Comparison of ENCODE assay signal across 27 cellular contexts in the genomic region with DNA sequence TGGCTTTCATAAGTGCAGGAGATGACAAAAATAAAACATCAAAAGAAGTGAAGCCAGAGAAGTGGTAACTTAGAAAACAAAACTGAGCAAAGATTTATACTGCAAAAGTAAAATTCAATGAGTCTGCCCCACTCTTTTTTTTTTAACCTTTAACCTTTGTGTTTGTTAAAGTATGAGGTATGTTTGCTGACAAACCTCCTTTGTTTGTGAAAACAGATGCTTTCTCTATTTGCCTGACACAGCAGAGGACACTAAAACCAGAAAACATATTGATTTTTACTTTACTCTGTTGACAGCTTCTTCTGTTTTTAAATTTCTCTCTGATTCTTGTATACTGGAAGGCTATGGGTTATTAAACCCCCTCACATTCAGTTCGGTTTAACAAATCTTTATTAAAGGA. TPM values are rescaled to one million over a fixed set of nuclear protein-coding genes. Genes with fewer than 3 reads are reported as not detected.
DNase-seq lines count a peak whose midpoint lies in the region; ATAC-seq, FAIRE-seq and TF ChIP-seq lines count a peak whose summit lies in the region.
"Had no signal": no experiment of that assay in that cellular context is flagged by ENCODE, and none has a peak within 500 bp of the region (broad histone marks: within the 10 kb centered on the region; RNA-seq: fewer than 3 reads in every experiment).

No MANE protein-coding gene starts in this region.

- H3K27ac Mint-ChIP-seq in activated T-cell treated with anti-CD3 and anti-CD28 coated beads, Interleukin-2, amount 50 U/mL, for 24 hours: peak overlapping the region; percentile 18
- peak overlapping the region; percentile 72; the same call in 1 of the 2 replicates for H3K27ac Mint-ChIP-seq in WTC11

- peak in 1 of 2 experiments; percentile 76; a peak in 1 of 4 replicates for TF ChIP-seq EP300 in HepG2 (IDR thresholded peaks at IDR 0.05; ENCODE audit: low read depth in 2 of 2, low read length in 2 of 2)
- no peak for TF ChIP-seq EP300 in HepG2 (CRISPR knock-in tag; IDR thresholded peaks at IDR 0.05; ENCODE audit: borderline replicate concordance)

- TF ChIP-seq CTCF in WTC11 (IDR thresholded peaks at IDR 0.05) (no peak), HepG2 (CRISPR knock-in tag; IDR thresholded peaks at IDR 0.05) (no peak), thyroid gland (IDR thresholded peaks at IDR 0.05) (no peak)

- no peaks in the 10 kb centered on the region for H3K27me3 ChIP-seq in HepG2 (ENCODE audit: control insufficient read depth in 1 of 2, insufficient read depth in 2 of 2, low read length in 2 of 2)
- H3K27me3 ChIP-seq in thyroid gland: no peaks in the 10 kb centered on the region
- H3K27me3 ChIP-seq: BLaER1, SJCRH30 had no signal

- H3K9ac ChIP-seq in HepG2 (ENCODE audit: insufficient read depth, low read depth, low read length): peak overlapping the region; percentile 19; the same call in 1 of the 2 replicates
- H3K9ac ChIP-seq: BLaER1 had no signal

- 8% methylated on average over 1 of the region's 1 CpG for WGBS in HepG2 (ENCODE audit: low lambda C conversion rate)
- WGBS in thyroid gland, 2 donors: 2 to 40% methylated on average over 1 of the region's 1 CpG

- H3K9me3 ChIP-seq in HepG2 (ENCODE audit: low read length) (no peaks in the 10 kb centered on the region), thyroid gland (no peaks in the 10 kb centered on the region)
- H3K9me3 ChIP-seq: BLaER1, SJCRH30 had no signal

- TF ChIP-seq POLR2A in HepG2 (IDR thresholded peaks at IDR 0.05; ENCODE audit: insufficient read depth in 1 of 2, low read depth in 2 of 2, low read length in 2 of 2): no peak
- no peak for TF ChIP-seq POLR2A in thyroid gland (IDR thresholded peaks at IDR 0.05)

- peak; percentile 34 for FAIRE-seq in HepG2 (lab: Jason Lieb, UNC)
- FAIRE-seq: A204.1, H54, HTR-8/SVneo had no signal

- H3K4me3 Mint-ChIP-seq in activated T-cell treated with anti-CD3 and anti-CD28 coated beads, Interleukin-2, amount 50 U/mL, for 24 hours: no peak overlapping the region
- H3K4me3 Mint-ChIP-seq in WTC11: no peak overlapping the region

- no peak for TF ChIP-seq RAD21 in HepG2 (CRISPR knock-in tag; IDR thresholded peaks at IDR 0.05)

- no TSS peak for BruUV-seq in HepG2 (replicated peaks; lab: Mats Ljungman, UMichigan)

- H3K9me3 Mint-ChIP-seq in activated T-cell treated with anti-CD3 and anti-CD28 coated beads, Interleukin-2, amount 50 U/mL, for 24 hours: peaks cover 2% of the 10 kb centered on the region
- H3K9me3 Mint-ChIP-seq in WTC11: peaks cover 3% of the 10 kb centered on the region; the same call in 1 of the 2 replicates
- H3K9me3 Mint-ChIP-seq: CD4-positive, CD25-positive, alpha-beta regulatory T cell had no signal

- no peaks in the 10 kb centered on the region for H3K27me3 Mint-ChIP-seq in activated T-cell treated with anti-CD3 and anti-CD28 coated beads, Interleukin-2, amount 50 U/mL, for 24 hours
- no peaks in the 10 kb centered on the region for H3K27me3 Mint-ChIP-seq in WTC11 (ENCODE audit: low read depth)
- H3K27me3 Mint-ChIP-seq: CD4-positive, CD25-positive, alpha-beta regulatory T cell had no signal

- H3K4me2 ChIP-seq in HepG2 (ENCODE audit: low read depth, low read length): peak overlapping the region; percentile 23; the same call in 1 of the 2 replicates
- H3K4me2 ChIP-seq: BLaER1, PC-9 had no signal

- H3K4me1 ChIP-seq in HepG2 (ENCODE audit: insufficient read depth, low read length) (peaks cover 70% of the 10 kb centered on the region), thyroid gland (peaks cover 38 to 39% of the 10 kb centered on the region in 2 donors)
- H3K4me1 ChIP-seq: BLaER1 had no signal

- CTCF ChIA-PET in WTC11 (lab: Charles Lee): interaction anchor here (1.6 kb wide), 1 partner anchor 11 kb away, joined by 4 read pairs; no protein-coding TSS in a partner anchor
- CTCF ChIA-PET in HepG2 (lab: Yijun Ruan, JAX; ENCODE audit: low intra/inter-chr PET ratio, low total read pairs): no interaction called here

- H3K4me3 ChIP-seq in HepG2 (replicated peaks in 1 of 3; ENCODE audit: insufficient read depth in 1 of 3, low read depth in 2 of 3, low read length in 3 of 3): no peak overlapping the region
- H3K4me3 ChIP-seq in thyroid gland (replicated peaks in 1 of 3): no peak overlapping the region
- H3K4me3 ChIP-seq: BLaER1, PC-9, SJCRH30 had no signal

- ATAC-seq in WTC11 (no peak), HepG2 (peak; percentile 76), left cardiac atrium (no peak), HG03520 (IDR thresholded peaks at IDR 0.05; ENCODE audit: unreplicated experiment) (no peak)
- ATAC-seq: Right ventricle myocardium inferior, SK-N-SH treated with all-trans-retinoic acid at 6 μM for 48 hours had no signal

- H3K36me3 ChIP-seq in HepG2 (replicated peaks in 1 of 2; ENCODE audit: control insufficient read depth in 1 of 2, insufficient read depth in 2 of 2, low read length in 2 of 2) (no peaks in the 10 kb centered on the region), thyroid gland (no peaks in the 10 kb centered on the region)
- H3K36me3 ChIP-seq: BLaER1, SJCRH30 had no signal

- H2AFZ ChIP-seq in HepG2 (ENCODE audit: low read length): no peak overlapping the region
- H2AFZ ChIP-seq: PC-9 had no signal

- no peak for DNase-seq in activated T-cell treated with anti-CD3 and anti-CD28 coated beads, Interleukin-2, amount 50 U/mL, for 24 hours
- DNase-seq in activated T-cell treated with anti-CD3 and anti-CD28 coated beads for 4 hours (no peak), WTC11 (ENCODE audit: low spot score) (no peak), HepG2 (ENCODE audit: low spot score) (peak; percentile 48), thyroid gland (no peak), GM19240 (ENCODE audit: insufficient read length, low spot score) (no peak), left cardiac atrium (no peak)
- DNase-seq: CD4-positive, CD25-positive, alpha-beta regulatory T cell; DMS79; EL; GDM1; IMR-90; NCI-H1048; NCI-H1417; NCI-H1694; NCI-H2029 treated with DMSO at 0.1 percent for 48 hours; NCI-H524; NCI-H748 treated with DMSO at 0.1 percent for 48 hours; PC-9; SJCRH30 had no signal

- H3K36me3 Mint-ChIP-seq in activated T-cell treated with anti-CD3 and anti-CD28 coated beads, Interleukin-2, amount 50 U/mL, for 24 hours (ENCODE audit: low read depth): peaks cover 16% of the 10 kb centered on the region
- H3K36me3 Mint-ChIP-seq in WTC11: no peaks in the 10 kb centered on the region; the same call in 1 of the 2 replicates

- H3K4me1 Mint-ChIP-seq in activated T-cell treated with anti-CD3 and anti-CD28 coated beads, Interleukin-2, amount 50 U/mL, for 24 hours (ENCODE audit: low read depth): peaks cover 13% of the 10 kb centered on the region
- peaks cover 76% of the 10 kb centered on the region for H3K4me1 Mint-ChIP-seq in WTC11

- in situ Hi-C loops in HepG2 (cut with HindIII; ENCODE audit: extremely low pct_ligation_motif_present, low pct_unique_long_range_greater_than_20kb): no loop called here

- H3K79me2 ChIP-seq in HepG2 (ENCODE audit: insufficient read depth, low read length): peaks cover 7% of the 10 kb centered on the region

- POLR2A ChIA-PET in WTC11 (lab: Charles Lee): no interaction called here
- POLR2A ChIA-PET in HepG2 (lab: Yijun Ruan, JAX): interaction anchor here (1.3 to 1.6 kb wide), 2 partner anchors 57 to 58 kb away, joined by 7 to 12 read pairs; no protein-coding TSS in a partner anchor

- intact Hi-C loops in HepG2 (cut with micrococcal nuclease; ENCODE audit: unreplicated experiment): no loop called here
- intact Hi-C loops in thyroid gland (cut with DNase I): loop anchor here (5.0 kb wide), 1 partner anchor 46 kb away; no protein-coding TSS in a partner anchor
- intact Hi-C loops in left cardiac atrium (cut with DNase I): no loop called here

- H3K27ac ChIP-seq in HepG2 (ENCODE audit: extremely low read length, insufficient read depth, low read length) (peak overlapping the region; percentile 59), thyroid gland (peak overlapping the region in 2 of 3 donors; percentile 51 to 60)
- H3K27ac ChIP-seq: BLaER1, PC-9, SJCRH30 had no signal

- H4K20me1 ChIP-seq in HepG2 (ENCODE audit: insufficient read depth, low read length): no peaks in the 10 kb centered on the region

TF ChIP-seq in WTC11, 78 proteins besides CTCF, POLR2A, EP300 and RAD21 (continues in another document):
- no peak for TF ChIP-seq NR3C1 (CRISPR knock-in tag; conservative IDR thresholded peaks at IDR 0.05; ENCODE audit: low read depth)
- no peak for TF ChIP-seq ZNF317 (CRISPR knock-in tag; IDR thresholded peaks at IDR 0.05; ENCODE audit: borderline replicate concordance, low read depth)
- TF ChIP-seq SP1 (CRISPR knock-in tag; conservative IDR thresholded peaks at IDR 0.05): no peak
- TF ChIP-seq SMAD4 (CRISPR knock-in tag; IDR thresholded peaks at IDR 0.05): no peak

TF ChIP-seq in HepG2, 621 proteins besides CTCF, POLR2A, EP300 and RAD21 (continues in another document):
- TF ChIP-seq NFYC (CRISPR knock-in tag; IDR thresholded peaks at IDR 0.05): no peak

RNA-seq across cellular contexts. Expression of a gene that starts 57.6 kb away (rescaled TPM):
- total RNA-seq in WTC11 (2021) (12.4 to 14.0 TPM (median 13.2 TPM) in 3 replicates), HepG2 (2016; rRNA removed; fragmentation: Illumina TruSeq; extraction: Trizol) (13.1 and 15.1 TPM in 2 replicates), thyroid gland (10 to 100 TPM; 80.8 to 98.9 (median 90.7) TPM), left cardiac atrium (10 to 100 TPM; 22.4 to 24.4 TPM)
- total RNA-seq in HepG2 (2016; cell fraction: cytosol; rRNA removed; fragmentation: Illumina TruSeq; extraction: Trizol; ENCODE audit: low read depth): 38.8 and 42.6 TPM in 2 replicates
- 12.0 and 16.0 TPM in 2 replicates for total RNA-seq in HepG2 (2016; cell fraction: insoluble cytoplasmic fraction; rRNA removed; fragmentation: Illumina TruSeq; extraction: Trizol)
- total RNA-seq in HepG2 (2016; cell fraction: membrane; rRNA removed; fragmentation: Illumina TruSeq; extraction: Trizol): 15.3 and 19.7 TPM in 2 replicates
- total RNA-seq in HepG2 (2016; cell fraction: nucleus; rRNA removed; fragmentation: Illumina TruSeq; extraction: Trizol): 29.3 and 32.5 TPM in 2 replicates
- polyA plus RNA-seq in HepG2 (2011; rRNA removed): 6.2 and 6.5 TPM in 2 replicates
- polyA plus RNA-seq in HepG2 (2011; cell fraction: cytosol; rRNA removed): 4.5 and 5.3 TPM in 2 replicates
- 7.2 and 8.6 TPM in 2 replicates for polyA plus RNA-seq in HepG2 (2011; cell fraction: nucleus; rRNA removed)
- 9.9 and 11.1 TPM in 2 replicates for polyA plus RNA-seq in HepG2 (2012)
- polyA plus RNA-seq in HepG2 (2016; cell fraction: cytosol; fragmentation: Illumina TruSeq; extraction: Trizol; ENCODE audit: low read depth): 1.4 and 1.7 TPM in 2 replicates
- 9.2 and 10.6 TPM in 2 replicates for polyA plus RNA-seq in HepG2 (2016; cell fraction: insoluble cytoplasmic fraction; fragmentation: Illumina TruSeq; extraction: Trizol; ENCODE audit: low read depth)
- polyA plus RNA-seq in HepG2 (2016; cell fraction: membrane; fragmentation: Illumina TruSeq; extraction: Trizol; ENCODE audit: low read depth): 4.5 and 5.4 TPM in 2 replicates
- polyA plus RNA-seq in HepG2 (2016; cell fraction: nucleus; fragmentation: Illumina TruSeq; extraction: Trizol; ENCODE audit: insufficient read depth, low read depth): 10.6 and 13.6 TPM in 2 replicates
- polyA minus RNA-seq in HepG2 (2011; rRNA and poly(A)+ RNA removed; ENCODE audit: low replicate concordance): 8.4 and 35.9 TPM in 2 replicates
- 7.3 and 10.5 TPM in 2 replicates for polyA minus RNA-seq in HepG2 (2011; cell fraction: cytosol; rRNA and poly(A)+ RNA removed)
- 55.9 and 58.2 TPM in 2 replicates for polyA minus RNA-seq in HepG2 (2011; cell fraction: nucleus; rRNA and poly(A)+ RNA removed)
